9 cellular contexts compared by ENCODE assay signal in genomic region chr12:53381739-53382630, GRCh38. TPM values are rescaled to one million over a fixed set of nuclear protein-coding genes. Genes with fewer than 3 reads are reported as not detected.
DNase-seq lines count a peak whose midpoint lies in the region; ATAC-seq and TF ChIP-seq lines count a peak whose summit lies in the region.
"Had no signal": no experiment of that assay in that cellular context is flagged by ENCODE, and none has a peak within 500 bp of the region (broad histone marks: within the 10 kb centered on the region; RNA-seq: fewer than 3 reads in every experiment).

No MANE protein-coding gene starts in this region.

- H3K36me3 ChIP-seq in muscle layer of duodenum (ENCODE audit: control insufficient read depth in 1 of 2, insufficient read depth in 2 of 2, low read length in 2 of 2) (peaks cover 20 to 22% of the 10 kb centered on the region in 2 donors), aorta (ENCODE audit: control insufficient read depth in 1 of 2, insufficient read depth in 2 of 2, low read length in 1 of 2) (peaks cover 0 to 5% of the 10 kb centered on the region in 2 donors)

- in situ Hi-C loops in G401 (cut with HindIII; ENCODE audit: low sequenced_read_pairs) = no loop called here

- peaks cover 27 to 60% of the 10 kb centered on the region in 2 donors for H3K4me1 ChIP-seq in muscle layer of duodenum (ENCODE audit: control insufficient read depth in 1 of 2, insufficient read depth in 2 of 2, low read length in 2 of 2)
- H3K4me1 ChIP-seq in aorta (ENCODE audit: control insufficient read depth in 1 of 2, insufficient read depth in 2 of 2, low read length in 2 of 2) = peaks cover 0 to 4% of the 10 kb centered on the region in 2 donors

- peak; percentile 59; the same call in 1 of the 2 replicates for TF ChIP-seq CTCF in LNCAP (IDR thresholded peaks at IDR 0.05)

- 30 to 34% methylated on average over 9 of the region's 9 CpGs for WGBS in aorta, 2 donors

- no peak for ATAC-seq in aorta (ENCODE audit: low FRiP score)
- ATAC-seq in HG03460 (IDR thresholded peaks at IDR 0.05; ENCODE audit: unreplicated experiment) = no peak
- no peak for ATAC-seq in GM21528 (IDR thresholded peaks at IDR 0.05; ENCODE audit: low FRiP score, unreplicated experiment)

- H3K9me3 ChIP-seq in muscle layer of duodenum (ENCODE audit: control insufficient read depth in 1 of 2, low read length in 2 of 2) = no peaks in the 10 kb centered on the region
- H3K9me3 ChIP-seq in aorta (ENCODE audit: control insufficient read depth, low read length) = no peaks in the 10 kb centered on the region

- DNase-seq in G401 (ENCODE audit: low spot score) (peak; percentile 74), erythroblast (lab: John Stamatoyannopoulos, UW) (peak; percentile 75 to 79), aorta (peak; percentile 73 to 76)
- DNase-seq in activated CD4-positive, alpha-beta T cell treated with anti-CD3 and anti-CD28 coated beads, Interleukin-2, amount 50 U/mL, for 1 hour = peak; percentile 36

- H3K4me3 ChIP-seq in muscle layer of duodenum (ENCODE audit: low read depth in 1 of 2, low read length in 2 of 2) (peak overlapping the region; percentile 60 to 63), aorta (ENCODE audit: low read length in 2 of 2) (peak overlapping the region in 1 of 2 donors; percentile 44)

- H3K27me3 ChIP-seq in muscle layer of duodenum (ENCODE audit: low read depth, low read length) = no peaks in the 10 kb centered on the region
- H3K27me3 ChIP-seq in aorta (ENCODE audit: control insufficient read depth in 1 of 2, insufficient read depth in 2 of 2, low read length in 1 of 2) = no peaks in the 10 kb centered on the region

- intact Hi-C loops in aorta (cut with DNase I) = no loop called here

- no peak for TF ChIP-seq POLR2A in erythroblast (IDR thresholded peaks at IDR 0.05; ENCODE audit: low read length)

- H3K27ac ChIP-seq in muscle layer of duodenum (ENCODE audit: low read length) (peak overlapping the region; percentile 84), aorta (ENCODE audit: low read depth in 1 of 2, low read length in 2 of 2) (peak overlapping the region in 1 of 2 donors; percentile 82)

RNA-seq across cellular contexts. Expression of gene SP1, which starts 2.0 kb away (rescaled TPM):
- total RNA-seq in G401 (2014; rRNA removed; shearing (Covaris generic)) = 26.6 and 40.0 TPM in 2 replicates
- total RNA-seq in aorta = 10 to 100 TPM; 63.3 to 83.1 TPM
- polyA plus RNA-seq in aorta = 10 to 100 TPM in 1 of 2 donors, 1 to 10 TPM in 1; 7.4 to 17.3 TPM

RNA-seq across cellular contexts. Expression of gene AMHR2, which starts 41.7 kb away (rescaled TPM):
- not detected in 2 replicates for total RNA-seq in G401 (2014; rRNA removed; shearing (Covaris generic))
- not detected for total RNA-seq in aorta
- under 1 TPM in 1 of 2 donors, not detected in 1; 0.26 TPM for polyA plus RNA-seq in aorta
- total RNA-seq: dermis microvascular lymphatic vessel endothelial cell had no signal

RNA-seq across cellular contexts. Expression of gene SP7, which starts 45.8 kb away (rescaled TPM):
- 0.41 TPM in 1 of 2 replicates, not detected in the other for total RNA-seq in G401 (2014; rRNA removed; shearing (Covaris generic))
- under 1 TPM in 1 of 2 donors, not detected in 1; 0.33 TPM for total RNA-seq in aorta
- polyA plus RNA-seq in aorta = not detected
- total RNA-seq: dermis microvascular lymphatic vessel endothelial cell had no signal

RNA-seq across cellular contexts. Expression of gene PRR13, which starts 59.5 kb away (rescaled TPM):
- 83.1 and 127 TPM in 2 replicates for total RNA-seq in G401 (2014; rRNA removed; shearing (Covaris generic))
- total RNA-seq in aorta = 100 to 1,000 TPM in 1 of 2 donors, 10 to 100 TPM in 1; 94.6 to 104 TPM
- 100 to 1,000 TPM; 107 to 224 TPM for polyA plus RNA-seq in aorta
